20 cellular contexts compared by ENCODE assay signal in the genomic region with DNA sequence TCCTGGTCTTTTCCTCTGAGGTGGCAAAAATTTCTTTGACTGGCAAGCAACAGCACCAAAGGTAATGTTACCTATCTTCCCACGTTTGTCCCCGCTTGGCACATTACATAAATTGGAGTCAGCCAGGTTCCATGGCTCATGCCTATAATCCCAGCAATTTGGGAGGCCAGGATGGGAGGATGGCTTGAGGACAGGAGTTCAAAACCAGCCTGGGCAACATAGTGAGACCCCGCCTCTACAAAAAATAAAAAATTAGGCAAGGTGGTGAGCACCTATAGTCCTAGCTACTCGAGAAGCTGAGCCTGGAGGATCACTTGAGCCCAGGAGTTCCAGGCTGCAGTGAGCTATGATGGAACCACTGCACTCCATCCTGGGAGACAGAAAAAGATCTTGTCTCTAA.
"Had no signal": no experiment of that assay in that cellular context is flagged by ENCODE, and none has a peak within 500 bp of the region (broad histone marks: within the 10 kb centered on the region; RNA-seq: fewer than 3 reads in every experiment).

No MANE protein-coding gene starts in this region.

- H3K4me3 ChIP-seq: ovary, psoas muscle, right lobe of liver, sigmoid colon, suprapubic skin, testis, tibial artery, transverse colon, upper lobe of right lung, uterus had no signal

- DNase-seq: ovary; posterior cingulate gyrus; psoas muscle; right cardiac atrium; right lobe of liver; sigmoid colon; stimulated activated CD4-positive, alpha-beta T cell treated with anti-CD3 and anti-CD28 coated beads, Interleukin-15, amount 100 ng/mL, for 24 hours; stimulated activated CD4-positive, alpha-beta T cell treated with anti-CD3 and anti-CD28 coated beads, Interleukin-2, amount 100 ng/mL, for 24 hours; stimulated activated CD4-positive, alpha-beta T cell treated with anti-CD3 and anti-CD28 coated beads, Interleukin-4, amount 100 ng/mL, for 1 hour; stimulated activated CD4-positive, alpha-beta T cell treated with anti-CD3 and anti-CD28 coated beads, Interleukin-4, amount 100 ng/mL, for 4 hours; stimulated activated CD8-positive, alpha-beta memory T cell treated with anti-CD3 and anti-CD28 coated beads, Interleukin-4, amount 100 ng/mL, for 48 hours; stimulated activated naive CD8-positive, alpha-beta T cell treated with anti-CD3 and anti-CD28 coated beads, Interleukin-15, Interleukin-2, amounts not matched to agents 100 U/mL and 50 U/mL, for 24 hours; tibial artery; transverse colon; upper lobe of right lung; uterus had no signal

- H3K36me3 ChIP-seq: neutrophil, ovary, right lobe of liver, sigmoid colon, suprapubic skin, tibial artery, transverse colon, upper lobe of right lung, uterus had no signal

- H3K9me3 ChIP-seq: neutrophil, ovary, psoas muscle, right lobe of liver, sigmoid colon, suprapubic skin, testis, tibial artery, transverse colon, upper lobe of right lung, uterus had no signal

- H3K4me1 ChIP-seq: parathyroid adenoma, right lobe of liver, sigmoid colon, testis, transverse colon, upper lobe of right lung, uterus had no signal

- H3K27ac ChIP-seq: neutrophil, ovary, parathyroid adenoma, psoas muscle, right lobe of liver, sigmoid colon, suprapubic skin, testis, tibial artery, transverse colon, upper lobe of right lung, uterus had no signal
